ENCODE assay signal across 16 cellular contexts in genomic region chr13:80783926-80784325, GRCh38.
DNase-seq lines count a peak whose midpoint lies in the region; ATAC-seq, FAIRE-seq and TF ChIP-seq lines count a peak whose summit lies in the region.
"Had no signal": no experiment of that assay in that cellular context is flagged by ENCODE, and none has a peak within 500 bp of the region (broad histone marks: within the 10 kb centered on the region; RNA-seq: fewer than 3 reads in every experiment).

No MANE protein-coding gene starts in this region.

- peaks cover 34% of the 10 kb centered on the region for H3K4me1 ChIP-seq in BE2C
- H3K4me1 ChIP-seq: A549, testis had no signal

- no peaks in the 10 kb centered on the region for H3K36me3 ChIP-seq in BE2C

- H3K36me3 Mint-ChIP-seq in activated T-cell treated with anti-CD3 and anti-CD28 coated beads, Interleukin-2, amount 50 U/mL, for 4 hours (ENCODE audit: insufficient read depth), result no peaks in the 10 kb centered on the region
- H3K36me3 Mint-ChIP-seq: naive thymus-derived CD4-positive, alpha-beta T cell had no signal

- no peak for ATAC-seq in activated T-cell treated with anti-CD3 and anti-CD28 coated beads, Interleukin-2, amount 50 U/mL, for 4 hours
- ATAC-seq: A549; naive thymus-derived CD4-positive, alpha-beta T cell had no signal

- no peak overlapping the region for H3K4me3 Mint-ChIP-seq in activated T-cell treated with anti-CD3 and anti-CD28 coated beads, Interleukin-2, amount 50 U/mL, for 4 hours
- H3K4me3 Mint-ChIP-seq: naive thymus-derived CD4-positive, alpha-beta T cell had no signal

- H3K4me3 ChIP-seq in BE2C (ENCODE audit: low read depth, low read length), result no peak overlapping the region
- H3K4me3 ChIP-seq: A549, skin epidermis, testis had no signal

- FAIRE-seq in TTC549 (lab: Jason Lieb, UNC), result peak; percentile 43
- FAIRE-seq: A549, D721Med, islet of Langerhans had no signal

- no peaks in the 10 kb centered on the region for H3K9me3 Mint-ChIP-seq in activated T-cell treated with anti-CD3 and anti-CD28 coated beads, Interleukin-2, amount 50 U/mL, for 4 hours

- no peaks in the 10 kb centered on the region for H3K9me3 ChIP-seq in BE2C
- H3K9me3 ChIP-seq: A549, testis had no signal

- no peaks in the 10 kb centered on the region for H3K4me1 Mint-ChIP-seq in activated T-cell treated with anti-CD3 and anti-CD28 coated beads, Interleukin-2, amount 50 U/mL, for 4 hours (ENCODE audit: low read depth)
- H3K4me1 Mint-ChIP-seq: naive thymus-derived CD4-positive, alpha-beta T cell had no signal

- no peak for TF ChIP-seq CTCF in BE2C (IDR thresholded peaks at IDR 0.05; ENCODE audit: low read depth, low read length)

- no peaks in the 10 kb centered on the region for H3K27me3 ChIP-seq in BE2C
- H3K27me3 ChIP-seq: testis had no signal

- H3K27me3 Mint-ChIP-seq in activated T-cell treated with anti-CD3 and anti-CD28 coated beads, Interleukin-2, amount 50 U/mL, for 4 hours (ENCODE audit: low read depth), result no peaks in the 10 kb centered on the region
- H3K27me3 Mint-ChIP-seq: naive thymus-derived CD4-positive, alpha-beta T cell had no signal

- DNase-seq in BE2C (peak; percentile 9), fibroblast of peridontal ligament (ENCODE audit: extremely low read depth) (peak; percentile 24), myocyte (ENCODE audit: low read depth) (peak; percentile 78), SKM-1 (lab: John Stamatoyannopoulos, UW; ENCODE audit: unreplicated experiment) (no peak), GM19238 (ENCODE audit: insufficient read length, low spot score) (no peak), iPS-NIHi7 (ENCODE audit: extremely low spot score) (no peak)
- DNase-seq in activated T-cell treated with anti-CD3 and anti-CD28 coated beads, Interleukin-2, amount 50 U/mL, for 4 hours, result no peak
- DNase-seq: activated CD4-positive, alpha-beta T cell treated with anti-CD3 and anti-CD28 coated beads, Interleukin-2, amount 50 U/mL, for 1 hour; naive thymus-derived CD4-positive, alpha-beta T cell; NCI-H2029; testis had no signal

Comparison
In these comparisons a context has a peak if more than half of its experiments do, and no peak if none do; other contexts are left out.
1. DNase-seq: peak in BE2C (single experiment), fibroblast of peridontal ligament (single experiment) and myocyte (single experiment); none in activated T-cell treated with anti-CD3 and anti-CD28 coated beads, Interleukin-2, amount 50 U/mL, for 4 hours (single experiment), SKM-1 (single experiment), GM19238 (single experiment) and iPS-NIHi7 (single experiment).